Comparison of ENCODE assay signal across 1 cellular context in the genomic region with DNA sequence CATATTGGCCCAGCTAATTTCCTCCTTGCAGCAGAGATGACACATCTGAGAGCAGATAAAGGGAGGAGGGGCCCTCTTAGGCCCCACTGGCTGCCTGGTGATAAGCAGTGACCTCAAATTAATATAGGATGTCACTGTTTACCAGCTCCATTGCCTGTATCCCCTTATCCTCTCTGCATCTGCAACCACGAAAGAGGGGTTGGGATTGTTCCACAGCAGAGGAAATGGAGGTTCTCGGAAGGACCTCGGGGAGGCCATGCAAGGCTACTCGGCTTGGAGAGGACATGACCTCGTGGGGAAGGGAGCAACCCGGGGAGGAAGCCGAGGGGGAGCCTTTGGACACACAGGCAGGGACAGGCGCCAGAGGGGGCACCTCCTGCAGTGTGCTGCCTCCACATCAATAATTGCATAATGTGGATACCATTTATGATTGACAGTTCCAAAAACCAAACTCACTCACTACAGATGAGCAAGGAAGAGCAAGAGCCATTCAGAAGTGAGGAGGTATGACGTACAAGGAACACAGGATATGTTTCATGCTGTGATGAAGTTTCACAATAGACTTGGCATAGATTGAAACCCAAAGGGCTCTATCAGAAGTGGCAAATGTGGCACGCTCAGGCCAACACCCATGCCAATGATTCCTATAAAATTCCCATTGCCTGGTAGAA.
TF ChIP-seq lines count a peak whose summit lies in the region.

No MANE protein-coding gene starts in this region.

TF ChIP-seq in K562, 482 proteins besides CTCF, POLR2A, EP300 and RAD21 (continued from another document):
- TF ChIP-seq, protein P1, sequence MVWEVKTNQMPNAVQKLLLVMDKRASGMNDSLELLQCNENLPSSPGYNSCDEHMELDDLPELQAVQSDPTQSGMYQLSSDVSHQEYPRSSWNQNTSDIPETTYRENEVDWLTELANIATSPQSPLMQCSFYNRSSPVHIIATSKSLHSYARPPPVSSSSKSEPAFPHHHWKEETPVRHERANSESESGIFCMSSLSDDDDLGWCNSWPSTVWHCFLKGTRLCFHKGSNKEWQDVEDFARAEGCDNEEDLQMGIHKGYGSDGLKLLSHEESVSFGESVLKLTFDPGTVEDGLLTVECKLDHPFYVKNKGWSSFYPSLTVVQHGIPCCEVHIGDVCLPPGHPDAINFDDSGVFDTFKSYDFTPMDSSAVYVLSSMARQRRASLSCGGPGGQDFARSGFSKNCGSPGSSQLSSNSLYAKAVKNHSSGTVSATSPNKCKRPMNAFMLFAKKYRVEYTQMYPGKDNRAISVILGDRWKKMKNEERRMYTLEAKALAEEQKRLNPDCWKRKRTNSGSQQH (CRISPR knock-in tag; IDR thresholded peaks at IDR 0.05): no peak
- TF ChIP-seq, protein P2, sequence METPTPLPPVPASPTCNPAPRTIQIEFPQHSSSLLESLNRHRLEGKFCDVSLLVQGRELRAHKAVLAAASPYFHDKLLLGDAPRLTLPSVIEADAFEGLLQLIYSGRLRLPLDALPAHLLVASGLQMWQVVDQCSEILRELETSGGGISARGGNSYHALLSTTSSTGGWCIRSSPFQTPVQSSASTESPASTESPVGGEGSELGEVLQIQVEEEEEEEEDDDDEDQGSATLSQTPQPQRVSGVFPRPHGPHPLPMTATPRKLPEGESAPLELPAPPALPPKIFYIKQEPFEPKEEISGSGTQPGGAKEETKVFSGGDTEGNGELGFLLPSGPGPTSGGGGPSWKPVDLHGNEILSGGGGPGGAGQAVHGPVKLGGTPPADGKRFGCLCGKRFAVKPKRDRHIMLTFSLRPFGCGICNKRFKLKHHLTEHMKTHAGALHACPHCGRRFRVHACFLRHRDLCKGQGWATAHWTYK (CRISPR knock-in tag; IDR thresholded peaks at IDR 0.05): no peak
- TF ChIP-seq, protein P3, sequence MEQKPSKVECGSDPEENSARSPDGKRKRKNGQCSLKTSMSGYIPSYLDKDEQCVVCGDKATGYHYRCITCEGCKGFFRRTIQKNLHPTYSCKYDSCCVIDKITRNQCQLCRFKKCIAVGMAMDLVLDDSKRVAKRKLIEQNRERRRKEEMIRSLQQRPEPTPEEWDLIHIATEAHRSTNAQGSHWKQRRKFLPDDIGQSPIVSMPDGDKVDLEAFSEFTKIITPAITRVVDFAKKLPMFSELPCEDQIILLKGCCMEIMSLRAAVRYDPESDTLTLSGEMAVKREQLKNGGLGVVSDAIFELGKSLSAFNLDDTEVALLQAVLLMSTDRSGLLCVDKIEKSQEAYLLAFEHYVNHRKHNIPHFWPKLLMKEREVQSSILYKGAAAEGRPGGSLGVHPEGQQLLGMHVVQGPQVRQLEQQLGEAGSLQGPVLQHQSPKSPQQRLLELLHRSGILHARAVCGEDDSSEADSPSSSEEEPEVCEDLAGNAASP (IDR thresholded peaks at IDR 0.05): no peak
- TF ChIP-seq ZNF785 (CRISPR knock-in tag; IDR thresholded peaks at IDR 0.05): no peak
- TF ChIP-seq ZNF717 (CRISPR knock-in tag; IDR thresholded peaks at IDR 0.05): no peak
- TF ChIP-seq ARHGAP35 (IDR thresholded peaks at IDR 0.05; ENCODE audit: partially characterized antibody): no peak
